ENCODE assay signal across 8 cellular contexts in the genomic region with DNA sequence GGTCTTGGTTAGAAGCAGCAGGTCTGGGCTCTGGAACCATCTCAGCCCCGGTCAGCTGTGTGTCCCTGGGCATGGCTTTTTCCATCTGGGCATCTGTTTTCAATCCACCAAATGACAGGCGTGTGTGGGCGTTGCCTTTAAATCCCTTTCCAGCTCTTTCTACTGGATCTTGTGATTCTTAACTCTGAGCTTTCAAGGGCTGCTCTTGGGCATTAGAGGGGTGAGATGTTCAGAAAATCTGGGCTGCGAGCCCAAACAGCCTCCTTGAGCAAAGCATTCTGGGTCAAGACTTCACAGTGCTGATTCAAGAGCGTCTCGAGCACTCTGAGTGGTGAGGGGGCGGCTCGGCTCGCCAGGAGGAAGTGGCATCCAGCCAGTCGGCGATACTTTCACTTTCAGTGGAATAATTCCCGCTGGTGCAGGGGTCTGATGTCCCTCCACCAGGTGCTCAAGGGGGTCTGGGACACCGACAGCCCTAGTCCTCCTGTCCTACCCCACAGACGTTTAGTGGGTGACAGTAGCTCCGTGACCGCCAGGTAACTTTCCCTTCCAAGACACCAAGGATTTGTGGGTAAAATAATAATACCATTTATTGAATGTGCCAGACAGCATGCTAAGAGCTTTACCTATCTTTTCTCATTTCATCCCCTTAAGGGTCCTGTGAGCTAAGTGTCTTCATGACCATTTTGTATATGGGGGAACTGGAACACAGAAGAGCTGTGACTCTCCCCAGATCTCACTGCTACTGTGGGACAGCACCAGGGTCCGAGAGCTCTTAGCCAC.
DNase-seq lines count a peak whose midpoint lies in the region; ATAC-seq, FAIRE-seq and TF ChIP-seq lines count a peak whose summit lies in the region.

No MANE protein-coding gene starts in this region.

- FAIRE-seq in GM18507 (lab: Jason Lieb, UNC) = no peak

- H3K4me1 ChIP-seq in endodermal cell (ENCODE audit: control insufficient read depth, insufficient read depth, low read length) (no peaks in the 10 kb centered on the region), muscle layer of duodenum (ENCODE audit: control insufficient read depth in 1 of 2, insufficient read depth in 2 of 2, low read length in 2 of 2) (peaks cover 5 to 26% of the 10 kb centered on the region in 2 donors)

- H3K27me3 ChIP-seq in endodermal cell (ENCODE audit: control insufficient read depth, insufficient read depth, low read length, poor library complexity, severe bottlenecking) (no peaks in the 10 kb centered on the region), muscle layer of duodenum (ENCODE audit: low read depth, low read length) (no peaks in the 10 kb centered on the region)

- H3K27me3 Mint-ChIP-seq in activated CD8-positive, alpha-beta memory T cell treated with anti-CD3 and anti-CD28 coated beads, Interleukin-2, amount 10 ng/mL, durations not matched to agents 7 days and 5 days = no peaks in the 10 kb centered on the region
- H3K27me3 Mint-ChIP-seq in endodermal cell (ENCODE audit: insufficient read depth) = peaks cover 9% of the 10 kb centered on the region

- H3K4me3 ChIP-seq in endodermal cell (ENCODE audit: low read length) (no peak overlapping the region), muscle layer of duodenum (ENCODE audit: low read depth in 1 of 2, low read length in 2 of 2) (peak overlapping the region; percentile 56 to 82)

- peak overlapping the region; percentile 84 for H3K4me3 Mint-ChIP-seq in activated CD8-positive, alpha-beta memory T cell treated with anti-CD3 and anti-CD28 coated beads, Interleukin-2, amount 10 ng/mL, durations not matched to agents 7 days and 5 days
- no peak overlapping the region for H3K4me3 Mint-ChIP-seq in endodermal cell

- TF ChIP-seq CTCF in endodermal cell (conservative IDR thresholded peaks at IDR 0.05) = no peak

- CTCF ChIA-PET in activated CD8-positive, alpha-beta memory T cell treated with anti-CD3 and anti-CD28 coated beads, Interleukin-2, amount 10 ng/mL, durations not matched to agents 7 days and 5 days (lab: Charles Lee) = interaction anchor here (1.2 to 1.5 kb wide), 4 partner anchors 11 to 160 kb away, joined by 4 to 5 read pairs (median 4); no protein-coding TSS in a partner anchor

- H3K36me3 ChIP-seq in endodermal cell (ENCODE audit: control insufficient read depth, insufficient read depth, low read length) (no peaks in the 10 kb centered on the region), muscle layer of duodenum (ENCODE audit: control insufficient read depth in 1 of 2, insufficient read depth in 2 of 2, low read length in 2 of 2) (no peaks in the 10 kb centered on the region)

- peak; percentile 58 for DNase-seq in GM18507 (ENCODE audit: extremely low spot score, insufficient read length, low read depth)
- DNase-seq in NCI-H524 treated with DMSO at 0.1 percent for 48 hours (lab: John Stamatoyannopoulos, UW) = peak; percentile 81
- DNase-seq in activated CD8-positive, alpha-beta memory T cell treated with anti-CD3 and anti-CD28 coated beads, Interleukin-2, amount 10 ng/mL, durations not matched to agents 7 days and 5 days = peak; percentile 80
- peak; percentile 46 for DNase-seq in endodermal cell
- DNase-seq in stimulated activated CD8-positive, alpha-beta memory T cell treated with anti-CD3 and anti-CD28 coated beads, Interleukin-7, amount 100 ng/mL, for 48 hours (ENCODE audit: extremely low read depth in 1 of 2, low read depth in 1 of 2) = peak; percentile 50 to 63

- peaks cover 26% of the 10 kb centered on the region for H3K36me3 Mint-ChIP-seq in activated CD8-positive, alpha-beta memory T cell treated with anti-CD3 and anti-CD28 coated beads, Interleukin-2, amount 10 ng/mL, durations not matched to agents 7 days and 5 days
- no peaks in the 10 kb centered on the region for H3K36me3 Mint-ChIP-seq in endodermal cell (ENCODE audit: low read depth)

- H3K27ac ChIP-seq in endodermal cell (ENCODE audit: low read depth, low read length) = no peak overlapping the region
- peak overlapping the region; percentile 92 for H3K27ac ChIP-seq in muscle layer of duodenum (ENCODE audit: low read length)

- ATAC-seq in HG02973 (IDR thresholded peaks at IDR 0.05; ENCODE audit: unreplicated experiment) (peak; percentile 55), HG02840 (IDR thresholded peaks at IDR 0.05; ENCODE audit: low FRiP score, unreplicated experiment) (no peak)
- peak; percentile 86 for ATAC-seq in activated CD8-positive, alpha-beta memory T cell treated with anti-CD3 and anti-CD28 coated beads, Interleukin-2, amount 10 ng/mL, durations not matched to agents 7 days and 5 days

- H3K9me3 Mint-ChIP-seq in activated CD8-positive, alpha-beta memory T cell treated with anti-CD3 and anti-CD28 coated beads, Interleukin-2, amount 10 ng/mL, durations not matched to agents 7 days and 5 days (ENCODE audit: low read depth) = no peaks in the 10 kb centered on the region
- no peaks in the 10 kb centered on the region for H3K9me3 Mint-ChIP-seq in endodermal cell

- H3K4me1 Mint-ChIP-seq in activated CD8-positive, alpha-beta memory T cell treated with anti-CD3 and anti-CD28 coated beads, Interleukin-2, amount 10 ng/mL, durations not matched to agents 7 days and 5 days = peaks cover 25% of the 10 kb centered on the region
- peaks cover 37% of the 10 kb centered on the region for H3K4me1 Mint-ChIP-seq in endodermal cell

- peak overlapping the region; percentile 84 for H3K27ac Mint-ChIP-seq in activated CD8-positive, alpha-beta memory T cell treated with anti-CD3 and anti-CD28 coated beads, Interleukin-2, amount 10 ng/mL, durations not matched to agents 7 days and 5 days
- H3K27ac Mint-ChIP-seq in endodermal cell = peak overlapping the region; percentile 68

- H3K9me3 ChIP-seq in endodermal cell (ENCODE audit: control insufficient read depth, low read length) = no peaks in the 10 kb centered on the region
- no peaks in the 10 kb centered on the region for H3K9me3 ChIP-seq in muscle layer of duodenum (ENCODE audit: control insufficient read depth in 1 of 2, low read length in 2 of 2)

- WGBS in endodermal cell (ENCODE audit: insufficient coverage in 1 of 2, insufficient read length in 1 of 2), 2 experiments = 90 to 91% methylated on average over 7 to 15 of the region's 17 CpGs

- no peak overlapping the region for H3K9ac ChIP-seq in endodermal cell (ENCODE audit: extremely low read depth, low read length, poor library complexity, severe bottlenecking)
